20 cellular contexts compared by ENCODE assay signal in the genomic region with DNA sequence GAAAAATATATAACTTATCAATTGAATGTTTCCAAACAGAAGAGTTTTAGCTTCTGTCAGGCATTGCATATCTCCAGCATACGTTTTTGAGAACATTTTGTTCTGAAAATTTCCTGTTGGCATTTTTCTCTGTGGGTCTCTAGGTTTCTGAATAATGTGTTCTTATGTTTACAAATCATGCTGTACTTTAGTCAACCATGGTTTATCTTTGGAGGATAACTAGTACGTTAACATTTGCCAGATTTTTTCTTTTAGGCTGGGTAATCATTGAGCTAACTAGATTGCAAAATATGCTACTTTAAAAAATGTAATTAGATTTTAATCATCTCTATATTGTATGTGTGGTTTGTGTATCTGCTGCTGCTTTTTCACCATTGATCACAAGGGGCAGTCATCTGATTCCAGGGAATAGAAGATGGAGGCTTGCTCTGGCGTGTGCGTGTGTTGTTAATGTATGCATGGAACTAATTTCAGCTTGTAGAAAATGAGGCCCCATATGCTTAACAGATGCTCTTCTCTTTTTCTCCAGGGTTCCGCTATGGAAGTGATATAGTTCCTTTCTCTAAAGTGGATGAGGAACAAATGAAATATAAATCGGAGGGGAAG. TPM values are rescaled to one million over a fixed set of nuclear protein-coding genes. Genes with fewer than 3 reads are reported as not detected.
DNase-seq lines count a peak whose midpoint lies in the region; ATAC-seq and TF ChIP-seq lines count a peak whose summit lies in the region.
"Had no signal": no experiment of that assay in that cellular context is flagged by ENCODE, and none has a peak within 500 bp of the region (broad histone marks: within the 10 kb centered on the region; RNA-seq: fewer than 3 reads in every experiment).

No MANE protein-coding gene starts in this region.

- WGBS in tibial nerve, 2 donors: 81 to 84% methylated on average over 6 of the region's 6 CpGs

- TF ChIP-seq CTCF in A673 (conservative IDR thresholded peaks at IDR 0.05; ENCODE audit: low read depth, low read length) (0 out of 2 replicates have a peak, but pooled peaks have one; percentile 21), glutamatergic neuron (IDR thresholded peaks at IDR 0.05; ENCODE audit: partially characterized antibody, unreplicated experiment) (no peak), tibial nerve (IDR thresholded peaks at IDR 0.05) (no peak)

- no peak overlapping the region for H3K4me3 Mint-ChIP-seq in CD4-positive, CD25-positive, alpha-beta regulatory T cell
- H3K4me3 Mint-ChIP-seq in activated T-helper 1 cell treated with anti-CD3 and anti-CD28 coated beads, Interleukin-12 subunit alpha, Interleukin-12 subunit beta, Interleukin-2, Interleukin-4 antibody, amounts not matched to agents 30 ng/mL and 10 ng/mL and 1 ng/mL, durations not matched to agents 14 hours and 24 hours and 36 hours: peak overlapping the region; percentile 19
- peak overlapping the region; percentile 31 for H3K4me3 Mint-ChIP-seq in glutamatergic neuron (ENCODE audit: unreplicated experiment)
- H3K4me3 Mint-ChIP-seq: B cell had no signal

- H3K4me1 Mint-ChIP-seq in CD4-positive, CD25-positive, alpha-beta regulatory T cell: peaks cover 48 to 70% (median 54%) of the 10 kb centered on the region in 4 donors
- H3K4me1 Mint-ChIP-seq in activated T-helper 1 cell treated with anti-CD3 and anti-CD28 coated beads, Interleukin-12 subunit alpha, Interleukin-12 subunit beta, Interleukin-2, Interleukin-4 antibody, amounts not matched to agents 30 ng/mL and 10 ng/mL and 1 ng/mL, durations not matched to agents 14 hours and 24 hours and 36 hours (ENCODE audit: low read depth): peaks cover 71% of the 10 kb centered on the region
- H3K4me1 Mint-ChIP-seq in glutamatergic neuron (ENCODE audit: low read depth, unreplicated experiment): peaks cover 20% of the 10 kb centered on the region

- H3K4me1 ChIP-seq in A673 (ENCODE audit: insufficient read depth, low read length, poor library complexity, severe bottlenecking) (no peaks in the 10 kb centered on the region), tibial nerve (peaks cover 0 to 31% (median 2%) of the 10 kb centered on the region in 4 donors)
- H3K4me1 ChIP-seq in CD4-positive, CD25-positive, alpha-beta regulatory T cell (ENCODE audit: control insufficient read depth, insufficient read depth, low read length, poor library complexity, severe bottlenecking): peaks cover 31% of the 10 kb centered on the region
- H3K4me1 ChIP-seq: tibial artery had no signal

- no peak for ATAC-seq in CD4-positive, CD25-positive, alpha-beta regulatory T cell (ENCODE audit: low read depth in 2 of 2)
- ATAC-seq: PC-3 had no signal

- no peak overlapping the region for H3K27ac ChIP-seq in A673 (ENCODE audit: low read depth, low read length, poor library complexity, severe bottlenecking)
- no peak overlapping the region for H3K27ac ChIP-seq in CD4-positive, CD25-positive, alpha-beta regulatory T cell (ENCODE audit: insufficient read depth, low read length, poor library complexity, severe bottlenecking)
- no peak overlapping the region for H3K27ac ChIP-seq in tibial nerve
- H3K27ac ChIP-seq: cardiac muscle cell, left ventricle myocardium inferior, tibial artery had no signal

- H3K27me3 ChIP-seq in A673 (replicated peaks; ENCODE audit: insufficient read depth, low read depth, low read length, poor library complexity): no peaks in the 10 kb centered on the region
- H3K27me3 ChIP-seq in CD4-positive, CD25-positive, alpha-beta regulatory T cell (ENCODE audit: control insufficient read depth, insufficient read depth, low read length): no peaks in the 10 kb centered on the region
- no peaks in the 10 kb centered on the region for H3K27me3 ChIP-seq in tibial nerve
- H3K27me3 ChIP-seq: cardiac muscle cell, MG63, tibial artery had no signal

- peak overlapping the region in 1 of 3 donors; percentile 55 for H3K27ac Mint-ChIP-seq in CD4-positive, CD25-positive, alpha-beta regulatory T cell
- no peak overlapping the region for H3K27ac Mint-ChIP-seq in activated T-helper 1 cell treated with anti-CD3 and anti-CD28 coated beads, Interleukin-12 subunit alpha, Interleukin-12 subunit beta, Interleukin-2, Interleukin-4 antibody, amounts not matched to agents 30 ng/mL and 10 ng/mL and 1 ng/mL, durations not matched to agents 14 hours and 24 hours and 36 hours
- peak overlapping the region; percentile 75 for H3K27ac Mint-ChIP-seq in glutamatergic neuron (ENCODE audit: unreplicated experiment)
- H3K27ac Mint-ChIP-seq: B cell had no signal

- intact Hi-C loops in A673 (cut with micrococcal nuclease; ENCODE audit: unreplicated experiment): no loop called here
- intact Hi-C loops in activated T-helper 1 cell treated with anti-CD3 and anti-CD28 coated beads, Interleukin-12 subunit alpha, Interleukin-12 subunit beta, Interleukin-2, Interleukin-4 antibody, amounts not matched to agents 30 ng/mL and 10 ng/mL and 1 ng/mL, durations not matched to agents 14 hours and 24 hours and 36 hours (cut with micrococcal nuclease): loop anchor here (2.0 kb wide), 1 partner anchor 14 kb away; no protein-coding TSS in a partner anchor

- POLR2A ChIA-PET in A673 (lab: Charles Lee; ENCODE audit: low non-redundant PET): interaction anchor here (0.7 kb wide), 1 partner anchor 18 kb away, joined by 16 read pairs; no protein-coding TSS in a partner anchor

- no peaks in the 10 kb centered on the region for H3K9me3 Mint-ChIP-seq in CD4-positive, CD25-positive, alpha-beta regulatory T cell
- H3K9me3 Mint-ChIP-seq in activated T-helper 1 cell treated with anti-CD3 and anti-CD28 coated beads, Interleukin-12 subunit alpha, Interleukin-12 subunit beta, Interleukin-2, Interleukin-4 antibody, amounts not matched to agents 30 ng/mL and 10 ng/mL and 1 ng/mL, durations not matched to agents 14 hours and 24 hours and 36 hours: no peaks in the 10 kb centered on the region
- peaks cover 8% of the 10 kb centered on the region for H3K9me3 Mint-ChIP-seq in glutamatergic neuron (ENCODE audit: unreplicated experiment)

- no peak overlapping the region for H3K4me3 ChIP-seq in A673 (ENCODE audit: low read depth, low read length, poor library complexity, severe bottlenecking)
- peak overlapping the region; percentile 45 for H3K4me3 ChIP-seq in CD4-positive, CD25-positive, alpha-beta regulatory T cell (ENCODE audit: low read depth, low read length)
- no peak overlapping the region for H3K4me3 ChIP-seq in tibial nerve
- H3K4me3 ChIP-seq: cardiac muscle cell, left ventricle myocardium inferior, MG63, tibial artery had no signal

- TF ChIP-seq EP300 in tibial nerve (IDR thresholded peaks at IDR 0.05): no peak

- DNase-seq in A673 (ENCODE audit: low spot score) (no peak), glutamatergic neuron (no peak), tibial nerve (ENCODE audit: low spot score in 2 of 2) (no peak), KBM-7 (no peak), RPMI8226 (no peak)
- DNase-seq in CD4-positive, CD25-positive, alpha-beta regulatory T cell: no peak
- DNase-seq in activated T-helper 1 cell treated with anti-CD3 and anti-CD28 coated beads, Interleukin-12 subunit alpha, Interleukin-12 subunit beta, Interleukin-2, Interleukin-4 antibody, amounts not matched to agents 30 ng/mL and 10 ng/mL and 1 ng/mL, durations not matched to agents 14 hours and 24 hours and 36 hours (ENCODE audit: low spot score): no peak
- no peak for DNase-seq in activated CD4-positive, alpha-beta T cell treated with anti-CD3 and anti-CD28 coated beads, Interleukin-2, amount 50 U/mL, for 48 hours
- DNase-seq: activated naive CD4-positive, alpha-beta T cell treated with anti-CD3 and anti-CD28 coated beads, Interleukin-2, amount 50 U/mL, for 16 hours; effector CD8-positive, alpha-beta T cell; HCEC 1CT; left ventricle myocardium inferior; MG63; NCI-H2107; NCI-H526 treated with DMSO at 0.1 percent for 48 hours; PC-3; small intestine; tibial artery had no signal

- H3K36me3 ChIP-seq in A673 (ENCODE audit: insufficient read depth, low read length, poor library complexity, severe bottlenecking) (peaks cover 97% of the 10 kb centered on the region), tibial nerve (peaks cover 3 to 97% (median 14%) of the 10 kb centered on the region in 3 donors)
- H3K36me3 ChIP-seq in CD4-positive, CD25-positive, alpha-beta regulatory T cell (ENCODE audit: control insufficient read depth, insufficient read depth, low read length): peaks cover 94% of the 10 kb centered on the region

- H3K27me3 Mint-ChIP-seq in CD4-positive, CD25-positive, alpha-beta regulatory T cell: no peaks in the 10 kb centered on the region
- H3K27me3 Mint-ChIP-seq in activated T-helper 1 cell treated with anti-CD3 and anti-CD28 coated beads, Interleukin-12 subunit alpha, Interleukin-12 subunit beta, Interleukin-2, Interleukin-4 antibody, amounts not matched to agents 30 ng/mL and 10 ng/mL and 1 ng/mL, durations not matched to agents 14 hours and 24 hours and 36 hours (ENCODE audit: insufficient read depth): no peaks in the 10 kb centered on the region
- H3K27me3 Mint-ChIP-seq in glutamatergic neuron (ENCODE audit: unreplicated experiment): no peaks in the 10 kb centered on the region
- H3K27me3 Mint-ChIP-seq: B cell had no signal

- BruUV-seq in A673 (replicated peaks; lab: Mats Ljungman, UMichigan): no TSS peak

- CTCF ChIA-PET in A673 (lab: Charles Lee): no interaction called here

- H3K9me3 ChIP-seq in A673 (ENCODE audit: low read depth, low read length, poor library complexity, severe bottlenecking) (no peaks in the 10 kb centered on the region), tibial nerve (no peaks in the 10 kb centered on the region)
- no peaks in the 10 kb centered on the region for H3K9me3 ChIP-seq in CD4-positive, CD25-positive, alpha-beta regulatory T cell (ENCODE audit: control insufficient read depth in 2 of 2, low read length in 2 of 2)
- H3K9me3 ChIP-seq: left ventricle myocardium inferior, MG63, tibial artery had no signal

- peaks cover 72% of the 10 kb centered on the region for H3K36me3 Mint-ChIP-seq in CD4-positive, CD25-positive, alpha-beta regulatory T cell
- H3K36me3 Mint-ChIP-seq in activated T-helper 1 cell treated with anti-CD3 and anti-CD28 coated beads, Interleukin-12 subunit alpha, Interleukin-12 subunit beta, Interleukin-2, Interleukin-4 antibody, amounts not matched to agents 30 ng/mL and 10 ng/mL and 1 ng/mL, durations not matched to agents 14 hours and 24 hours and 36 hours (ENCODE audit: low read depth): peaks cover 70% of the 10 kb centered on the region
- peaks cover 4% of the 10 kb centered on the region for H3K36me3 Mint-ChIP-seq in glutamatergic neuron (ENCODE audit: unreplicated experiment)

- in situ Hi-C loops in KBM-7 (cut with MboI; ENCODE audit: low pct_unique_long_range_greater_than_20kb, low sequenced_read_pairs): no loop called here

- TF ChIP-seq POLR2A in tibial nerve (IDR thresholded peaks at IDR 0.05): no peak

RNA-seq across cellular contexts. Expression of gene XRCC5, which starts 21.3 kb away (rescaled TPM):
- total RNA-seq in A673 (2021) (508 and 534 TPM in 2 replicates), glutamatergic neuron (ENCODE audit: unreplicated experiment) (254 TPM), tibial nerve (100 to 1,000 TPM; 134 to 164 (median 147) TPM)
- total RNA-seq in CD4-positive, CD25-positive, alpha-beta regulatory T cell: 178 TPM
- 100 to 1,000 TPM; 272 to 336 (median 287) TPM for polyA plus RNA-seq in CD4-positive, CD25-positive, alpha-beta regulatory T cell
- 430 and 484 TPM in 2 replicates for total RNA-seq in activated T-helper 1 cell treated with anti-CD3 and anti-CD28 coated beads, Interleukin-12 subunit alpha, Interleukin-12 subunit beta, Interleukin-2, Interleukin-4 antibody, amounts not matched to agents 30 ng/mL and 10 ng/mL and 1 ng/mL, durations not matched to agents 14 hours and 24 hours and 36 hours

RNA-seq across cellular contexts. Expression of gene TMEM169, which starts 48.7 kb away (rescaled TPM):
- 1.1 and 1.7 TPM in 2 replicates for total RNA-seq in A673 (2021)
- 4.6 TPM for total RNA-seq in CD4-positive, CD25-positive, alpha-beta regulatory T cell
- polyA plus RNA-seq in CD4-positive, CD25-positive, alpha-beta regulatory T cell: 10 to 100 TPM in 1 of 4 donors, 1 to 10 TPM in 3; 7.0 to 12.8 (median 8.7) TPM
- 0.93 and 2.2 TPM in 2 replicates for total RNA-seq in activated T-helper 1 cell treated with anti-CD3 and anti-CD28 coated beads, Interleukin-12 subunit alpha, Interleukin-12 subunit beta, Interleukin-2, Interleukin-4 antibody, amounts not matched to agents 30 ng/mL and 10 ng/mL and 1 ng/mL, durations not matched to agents 14 hours and 24 hours and 36 hours
- 166 TPM for total RNA-seq in glutamatergic neuron (ENCODE audit: unreplicated experiment)
- total RNA-seq in tibial nerve: 1 to 10 TPM in 2 of 4 donors, under 1 TPM in 2; 0.59 to 2.8 (median 1.7) TPM
- total RNA-seq: PC-3 had no signal

RNA-seq across cellular contexts. Expression of gene PECR, which starts 48.8 kb away (rescaled TPM):
- total RNA-seq in A673 (2021) (19.7 and 22.2 TPM in 2 replicates), glutamatergic neuron (ENCODE audit: unreplicated experiment) (33.0 TPM), tibial nerve (10 to 100 TPM; 12.7 to 18.8 (median 16.0) TPM)
- 28.0 TPM for total RNA-seq in CD4-positive, CD25-positive, alpha-beta regulatory T cell
- 10 to 100 TPM; 43.2 to 73.8 (median 49.0) TPM for polyA plus RNA-seq in CD4-positive, CD25-positive, alpha-beta regulatory T cell
- 14.0 and 17.6 TPM in 2 replicates for total RNA-seq in activated T-helper 1 cell treated with anti-CD3 and anti-CD28 coated beads, Interleukin-12 subunit alpha, Interleukin-12 subunit beta, Interleukin-2, Interleukin-4 antibody, amounts not matched to agents 30 ng/mL and 10 ng/mL and 1 ng/mL, durations not matched to agents 14 hours and 24 hours and 36 hours

Comparison
In these comparisons a context has a peak if more than half of its experiments do, and no peak if none do; other contexts are left out.
1. H3K4me3 Mint-ChIP-seq: peak in activated T-helper 1 cell treated with anti-CD3 and anti-CD28 coated beads, Interleukin-12 subunit alpha, Interleukin-12 subunit beta, Interleukin-2, Interleukin-4 antibody, amounts not matched to agents 30 ng/mL and 10 ng/mL and 1 ng/mL, durations not matched to agents 14 hours and 24 hours and 36 hours (single experiment) and glutamatergic neuron (single experiment); none in CD4-positive, CD25-positive, alpha-beta regulatory T cell (0 of 4).
2. RNA of gene TMEM169, which starts 48.7 kb away (total RNA-seq): 166 TPM in glutamatergic neuron (single experiment); 4.6 TPM in CD4-positive, CD25-positive, alpha-beta regulatory T cell (single experiment), 0.59 to 2.8 TPM in tibial nerve, 1.1 to 1.7 TPM in A673 and 0.93 to 2.2 TPM in activated T-helper 1 cell treated with anti-CD3 and anti-CD28 coated beads, Interleukin-12 subunit alpha, Interleukin-12 subunit beta, Interleukin-2, Interleukin-4 antibody, amounts not matched to agents 30 ng/mL and 10 ng/mL and 1 ng/mL, durations not matched to agents 14 hours and 24 hours and 36 hours; every median in the first group is over 10 times any median in the second.